In the genomic region with DNA sequence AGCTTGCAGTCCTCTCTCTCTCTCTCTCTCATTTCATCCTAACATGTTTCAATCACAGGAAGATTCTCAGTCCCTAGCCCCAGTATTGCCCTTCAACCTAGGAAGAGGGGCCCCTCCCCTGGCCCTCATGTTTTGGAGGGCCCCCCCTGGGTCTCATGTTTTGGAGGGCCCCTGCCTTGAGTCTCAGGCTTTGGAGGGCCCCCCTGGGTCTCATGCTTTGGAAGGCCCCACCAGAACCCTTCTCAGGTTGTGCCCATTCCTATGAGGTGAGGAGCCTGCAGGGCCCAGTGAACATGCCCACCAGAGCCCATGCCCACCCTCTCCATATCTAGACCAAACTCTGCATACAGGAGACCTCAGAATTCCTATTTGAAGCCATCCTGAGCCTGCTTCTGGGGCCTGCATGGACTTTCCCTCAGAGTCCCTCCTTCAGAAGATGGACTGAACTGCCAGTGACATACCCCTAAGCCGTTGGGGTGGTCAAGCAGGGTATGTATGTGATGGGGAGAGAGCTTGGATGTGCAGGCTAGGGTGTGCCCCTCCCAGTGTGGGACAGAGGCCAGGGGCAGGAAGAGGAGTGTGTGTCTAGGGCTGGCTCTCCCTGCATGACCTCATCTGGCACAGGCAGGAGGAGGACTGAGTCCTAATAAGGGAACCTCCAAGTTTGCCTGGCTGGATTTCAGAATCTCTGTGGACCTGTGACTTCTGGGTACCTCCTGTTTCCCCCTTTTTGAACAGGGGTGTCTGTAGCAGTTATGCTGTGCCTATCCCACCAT, we compare ENCODE assay signal across 11 cellular contexts. TPM values are rescaled to one million over a fixed set of nuclear protein-coding genes. Genes with fewer than 3 reads are reported as not detected.
DNase-seq lines count a peak whose midpoint lies in the region; ATAC-seq and TF ChIP-seq lines count a peak whose summit lies in the region.
"Had no signal": no experiment of that assay in that cellular context is flagged by ENCODE, and none has a peak within 500 bp of the region (broad histone marks: within the 10 kb centered on the region; RNA-seq: fewer than 3 reads in every experiment).

No MANE protein-coding gene starts in this region.

- DNase-seq in DMS53 (lab: John Stamatoyannopoulos, UW) (peak; percentile 38), DMS53 treated with DMSO at 0.1 percent for 48 hours (lab: John Stamatoyannopoulos, UW; ENCODE audit: unreplicated experiment) (no peak), mesendoderm (no peak), uterus (peak; percentile 75 to 82), KBM-7 (no peak)
- DNase-seq: glutamatergic neuron, NCI-H1436, retina had no signal

- no peaks in the 10 kb centered on the region for H3K79me1 ChIP-seq in mesendoderm (ENCODE audit: low read length)

- no peak overlapping the region for H2BK120ac ChIP-seq in mesendoderm (ENCODE audit: low read depth, low read length)

- no peak overlapping the region for H3K9ac ChIP-seq in mesendoderm (ENCODE audit: low read length)

- ATAC-seq in GM21381 (IDR thresholded peaks at IDR 0.05; ENCODE audit: unreplicated experiment) (no peak), GM21360 (IDR thresholded peaks at IDR 0.05; ENCODE audit: unreplicated experiment) (no peak)

- H3K27ac ChIP-seq in esophagus (ENCODE audit: low read depth in 2 of 2, low read length in 1 of 2): peak overlapping the region; percentile 85 to 89
- no peak overlapping the region for H3K27ac ChIP-seq in mesendoderm (ENCODE audit: low read depth, low read length)
- H3K27ac ChIP-seq in uterus: peak overlapping the region; percentile 75 to 79

- H3K9me3 ChIP-seq in esophagus (ENCODE audit: control insufficient read depth in 2 of 2, insufficient read depth in 1 of 2, low read depth in 1 of 2, low read length in 1 of 2) (no peaks in the 10 kb centered on the region), uterus (no peaks in the 10 kb centered on the region)

- intact Hi-C loops in uterus (cut with DNase I; ENCODE audit: low total_unique reads): no loop called here

- H2BK15ac ChIP-seq in mesendoderm (replicated peaks; ENCODE audit: low read depth): no peak overlapping the region

- no peak overlapping the region for H3K56ac ChIP-seq in mesendoderm (ENCODE audit: low read length)

- H3K4me3 ChIP-seq in esophagus (ENCODE audit: low read depth in 1 of 2, low read length in 2 of 2): no peak overlapping the region
- no peak overlapping the region for H3K4me3 ChIP-seq in mesendoderm (ENCODE audit: low read length)
- no peak overlapping the region for H3K4me3 ChIP-seq in uterus

- H3K4me2 ChIP-seq in mesendoderm (ENCODE audit: low read length): no peak overlapping the region

- H3K23ac ChIP-seq in mesendoderm (ENCODE audit: low read length): peak overlapping the region; percentile 51

- H3K4ac ChIP-seq in mesendoderm (ENCODE audit: low read depth, low read length): no peak overlapping the region

- H3K18ac ChIP-seq in mesendoderm (ENCODE audit: low read length): no peak overlapping the region

- H4K5ac ChIP-seq in mesendoderm (ENCODE audit: low read length): no peak overlapping the region

- H3K79me2 ChIP-seq in mesendoderm (ENCODE audit: control insufficient read depth, insufficient read depth, low read length): no peaks in the 10 kb centered on the region

- H2BK5ac ChIP-seq in mesendoderm (ENCODE audit: low read length): no peak overlapping the region

- no peak for TF ChIP-seq POLR2A in uterus (IDR thresholded peaks at IDR 0.05)

- peaks cover 0 to 16% of the 10 kb centered on the region in 2 donors for H3K4me1 ChIP-seq in esophagus (ENCODE audit: control insufficient read depth in 2 of 2, insufficient read depth in 2 of 2, low read length in 1 of 2)
- H3K4me1 ChIP-seq in mesendoderm (ENCODE audit: control insufficient read depth, low read depth, low read length): peaks cover 3% of the 10 kb centered on the region
- H3K4me1 ChIP-seq in uterus: peaks cover 0 to 4% of the 10 kb centered on the region in 2 donors

- H2AK5ac ChIP-seq in mesendoderm (ENCODE audit: low read length): no peak overlapping the region

- H3K36me3 ChIP-seq in esophagus (ENCODE audit: control insufficient read depth in 2 of 2, insufficient read depth in 2 of 2, low read length in 1 of 2): no peaks in the 10 kb centered on the region
- no peaks in the 10 kb centered on the region for H3K36me3 ChIP-seq in mesendoderm (ENCODE audit: control insufficient read depth, insufficient read depth, low read length)
- H3K36me3 ChIP-seq in uterus: no peaks in the 10 kb centered on the region

- H3K27me3 ChIP-seq in esophagus (ENCODE audit: control insufficient read depth in 1 of 2, insufficient read depth in 2 of 2, low read length in 2 of 2) (no peaks in the 10 kb centered on the region), mesendoderm (ENCODE audit: insufficient read depth, low read length, poor library complexity) (no peaks in the 10 kb centered on the region), uterus (no peaks in the 10 kb centered on the region)

- TF ChIP-seq CTCF in uterus (IDR thresholded peaks at IDR 0.05): no peak

- in situ Hi-C loops in KBM-7 (cut with MboI; ENCODE audit: low pct_unique_long_range_greater_than_20kb, low sequenced_read_pairs): no loop called here

- no peak overlapping the region for H4K8ac ChIP-seq in mesendoderm (ENCODE audit: low read depth, low read length)

- 18 to 41% methylated on average over 1 of the region's 1 CpG for WGBS in esophagus, 2 donors
- WGBS in mesendoderm (ENCODE audit: extremely low coverage, insufficient coverage, low lambda C conversion rate): no CpG with 5 or more reads among the region's 1 CpG

RNA-seq across cellular contexts. Expression of a gene that starts 8.1 kb away (rescaled TPM):
- 100 to 1,000 TPM; 268 to 282 TPM for polyA plus RNA-seq in esophagus
- 256 TPM for polyA plus RNA-seq in mesendoderm (2013, experiment 1 of 2)
- 253 TPM for polyA plus RNA-seq in mesendoderm (2013, experiment 2 of 2)
- total RNA-seq in uterus: 100 to 1,000 TPM in 1 of 4 donors, 10 to 100 TPM in 3; 57.6 to 119 (median 76.5) TPM

RNA-seq across cellular contexts. Expression of a gene that starts 33.2 kb away (rescaled TPM):
- polyA plus RNA-seq in esophagus: 100 to 1,000 TPM; 153 to 185 TPM
- 28.1 TPM for polyA plus RNA-seq in mesendoderm (2013, experiment 1 of 2)
- polyA plus RNA-seq in mesendoderm (2013, experiment 2 of 2): 27.5 TPM
- 10 to 100 TPM in 3 of 4 donors, 1 to 10 TPM in 1; 3.2 to 59.7 (median 22.9) TPM for total RNA-seq in uterus

Comparison
In these comparisons a context has a peak if more than half of its experiments do, and no peak if none do; other contexts are left out.
1. DNase-seq: peak in DMS53 (single experiment) and uterus (2 of 2); none in DMS53 treated with DMSO at 0.1 percent for 48 hours (single experiment), mesendoderm (single experiment) and KBM-7 (single experiment).